1 cellular context compared by ENCODE assay signal in genomic region chr13:33057019-33057785, GRCh38.
TF ChIP-seq lines count a peak whose summit lies in the region.

No MANE protein-coding gene starts in this region.

TF ChIP-seq in GM12878, 131 proteins besides CTCF, POLR2A, EP300 and RAD21:
- TF ChIP-seq NR2F1 (conservative IDR thresholded peaks at IDR 0.05), result peak; percentile 39; the same call in 1 of the 2 replicates
- TF ChIP-seq SMC3 (IDR thresholded peaks at IDR 0.05; ENCODE audit: borderline replicate concordance, low read length), result peak; percentile 42; the same call in 1 of the 2 replicates
- TF ChIP-seq MYB (IDR thresholded peaks at IDR 0.05; ENCODE audit: borderline replicate concordance, low read depth, low read length), result no peak
